8 cellular contexts compared by ENCODE assay signal in genomic region chr12:54279632-54280400, GRCh38. TPM values are rescaled to one million over a fixed set of nuclear protein-coding genes. Genes with fewer than 3 reads are reported as not detected.
DNase-seq lines count a peak whose midpoint lies in the region; ATAC-seq and TF ChIP-seq lines count a peak whose summit lies in the region.

Gene CBX5 (minus strand): TSS chr12:54280122. CDS start chr12:54257650, 22,472 bp downstream.

- under 1% methylated on average over 46 of the region's 46 CpGs for WGBS in right cardiac atrium

- H3K36me3 ChIP-seq in uterus, result no peaks in the 10 kb centered on the region

- peaks cover 53% of the 10 kb centered on the region for H3K4me1 Mint-ChIP-seq in T-helper 17 cell

- ATAC-seq in GM18499 (IDR thresholded peaks at IDR 0.05; ENCODE audit: insufficient read depth, unreplicated experiment), result peak; percentile 69
- peak; percentile 75 for ATAC-seq in HG02938 (IDR thresholded peaks at IDR 0.05; ENCODE audit: unreplicated experiment)
- ATAC-seq in T-helper 17 cell, result peak; percentile 71
- ATAC-seq in right cardiac atrium, result peak; percentile 93 to 94

- intact Hi-C loops in right cardiac atrium (cut with DNase I), result loop anchor here in 1 of 4 donors (10.0 kb wide), 1 partner anchor 85 kb away; the partner anchor contains the start of gene GPR84
- intact Hi-C loops in uterus (cut with DNase I; ENCODE audit: low total_unique reads), result no loop called here

- H3K4me3 ChIP-seq in right cardiac atrium (ENCODE audit: low read length) (peak within 1 kb of the TSS; percentile 92), uterus (peak within 1 kb of the TSS; percentile 78 to 91)

- H3K4me1 ChIP-seq in right cardiac atrium (ENCODE audit: control insufficient read depth, insufficient read depth, low read length) (peaks cover 6% of the 10 kb centered on the region), uterus (peaks cover 19 to 23% of the 10 kb centered on the region in 2 donors)

- H3K9me3 ChIP-seq in T-helper 17 cell (ENCODE audit: control insufficient read depth, low read length, poor library complexity, severe bottlenecking), result peaks cover 5% of the 10 kb centered on the region
- H3K9me3 ChIP-seq in right cardiac atrium (ENCODE audit: control insufficient read depth, low read length), result no peaks in the 10 kb centered on the region
- H3K9me3 ChIP-seq in uterus, result no peaks in the 10 kb centered on the region

- peak; percentile 99 for DNase-seq in NCI-H1694 treated with DMSO at 0.1 percent for 48 hours (lab: John Stamatoyannopoulos, UW)
- DNase-seq in T-helper 17 cell, result peak; percentile 97 to 99 (median 99)
- DNase-seq in anterior cingulate cortex (lab: John Stamatoyannopoulos, UW), result peak; percentile 86 to 100 (median 98)
- peak; percentile 99 for DNase-seq in right cardiac atrium
- DNase-seq in pulmonary artery endothelial cell (ENCODE audit: low read depth, low spot score), result peak; percentile 100
- DNase-seq in uterus, result peak; percentile 99

- H3K27me3 ChIP-seq in right cardiac atrium (ENCODE audit: control insufficient read depth, insufficient read depth), result no peaks in the 10 kb centered on the region
- H3K27me3 ChIP-seq in uterus, result no peaks in the 10 kb centered on the region

- H3K4me3 Mint-ChIP-seq in T-helper 17 cell, result no peak within 1 kb of the TSS

- H3K27ac ChIP-seq in right cardiac atrium (ENCODE audit: low read length) (peak within 1 kb of the TSS; percentile 98), uterus (peak within 1 kb of the TSS; percentile 97 to 98)

- H3K27ac Mint-ChIP-seq in T-helper 17 cell, result no peak within 1 kb of the TSS

- TF ChIP-seq CTCF in uterus (IDR thresholded peaks at IDR 0.05), result peak in 1 of 4 experiments; percentile 1

- H3K27me3 Mint-ChIP-seq in T-helper 17 cell, result no peaks in the 10 kb centered on the region

- peak; percentile 70 to 93 for TF ChIP-seq POLR2A in uterus (IDR thresholded peaks at IDR 0.05)

- H3K36me3 Mint-ChIP-seq in T-helper 17 cell (ENCODE audit: low read depth), result peaks cover 14% of the 10 kb centered on the region

RNA-seq across cellular contexts. Expression of gene CBX5, which starts in this region (rescaled TPM):
- 10 to 100 TPM; 31.1 to 34.9 TPM for total RNA-seq in T-helper 17 cell
- 10 to 100 TPM; 55.1 to 68.2 (median 57.1) TPM for total RNA-seq in right cardiac atrium
- polyA plus RNA-seq in right cardiac atrium, result 23.0 TPM
- 36.4 and 42.9 TPM in 2 replicates for total RNA-seq in pulmonary artery endothelial cell
- 100 to 1,000 TPM in 1 of 4 donors, 10 to 100 TPM in 3; 20.5 to 133 (median 50.1) TPM for total RNA-seq in uterus

Comparison
In these comparisons a context has a peak if more than half of its experiments do, and no peak if none do; other contexts are left out.
1. Peak in every context shown above with its lines: DNase-seq, ATAC-seq, H3K4me3 ChIP-seq and H3K27ac ChIP-seq.